8 cellular contexts compared by ENCODE assay signal in genomic region chr14:54870154-54871090, GRCh38. TPM values are rescaled to one million over a fixed set of nuclear protein-coding genes. Genes with fewer than 3 reads are reported as not detected.
A peak's percentile ranks its signal among the peaks of the same experiment; 100 is the strongest.
DNase-seq lines count a peak whose midpoint lies in the region; ATAC-seq and TF ChIP-seq lines count a peak whose summit lies in the region.
"Not testable (repeated sequence)": the region's sequence is repeated elsewhere in the genome, so short reads cannot be mapped to it uniquely, and the experiment has no call there.

No MANE protein-coding gene starts in this region.

- H3K36me3 ChIP-seq in GM23338 (ENCODE audit: insufficient read depth); brain microvascular endothelial cell (replicated peaks); right lobe of liver; rectal smooth muscle tissue (ENCODE audit: control insufficient read depth, insufficient read depth, low read length); vagina: not testable (repeated sequence)

- not testable (repeated sequence) for H3K9me3 ChIP-seq in right lobe of liver, vagina

- H3K4me3 ChIP-seq in GM23338 (peak overlapping the region; percentile 86), brain microvascular endothelial cell (ENCODE audit: low read depth, low read length) (peak overlapping the region; percentile 43), fibroblast of pulmonary artery (replicated peaks; ENCODE audit: low read depth, low read length) (peak overlapping the region; percentile 55), right lobe of liver (peak overlapping the region; percentile 26 to 46 (median 37)), rectal smooth muscle tissue (ENCODE audit: low read length) (peak overlapping the region; percentile 65), vagina (peak overlapping the region; percentile 41 to 55)

- TF ChIP-seq CTCF in GM23338 (conservative IDR thresholded peaks at IDR 0.05; ENCODE audit: low read depth in 2 of 2); brain microvascular endothelial cell (IDR thresholded peaks at IDR 0.05; ENCODE audit: low read depth, low read length, missing control alignments); fibroblast of pulmonary artery (IDR thresholded peaks at IDR 0.05; ENCODE audit: low read length, missing control alignments); right lobe of liver (IDR thresholded peaks at IDR 0.05); vagina (IDR thresholded peaks at IDR 0.05): not testable (repeated sequence)

- H3K27me3 ChIP-seq in GM23338 (ENCODE audit: insufficient read depth); brain microvascular endothelial cell (replicated peaks); right lobe of liver; rectal smooth muscle tissue (ENCODE audit: control insufficient read depth, insufficient read depth, low read length); vagina: not testable (repeated sequence)

- not testable (repeated sequence) for H3K4me1 ChIP-seq in GM23338 (ENCODE audit: insufficient read depth); right lobe of liver; rectal smooth muscle tissue (ENCODE audit: control insufficient read depth, insufficient read depth, low read length); vagina

- peaks cover 14% of the 10 kb centered on the region for H3K79me2 ChIP-seq in GM23338 (replicated peaks; ENCODE audit: insufficient read depth)

- TF ChIP-seq POLR2A in right lobe of liver (IDR thresholded peaks at IDR 0.05); vagina (IDR thresholded peaks at IDR 0.05): not testable (repeated sequence)

- H3K27me3 Mint-ChIP-seq in GM23338 (ENCODE audit: insufficient read depth, low read depth, poor library complexity): peaks cover 13% of the 10 kb centered on the region

- peaks cover 15% of the 10 kb centered on the region for H3K36me3 Mint-ChIP-seq in GM23338 (ENCODE audit: low read depth)

- in situ Hi-C loops in brain microvascular endothelial cell (cut with HindIII; ENCODE audit: low pct_ligation_motif_present, low sequenced_read_pairs): not testable (repeated sequence)

- not testable (repeated sequence) for H3F3A ChIP-seq in GM23338 (replicated peaks; ENCODE audit: low read depth)

- ATAC-seq in GM23338, right lobe of liver: not testable (repeated sequence)

- intact Hi-C loops in right lobe of liver (cut with DNase I); vagina (cut with DNase I): not testable (repeated sequence)

- H3K9ac ChIP-seq in rectal smooth muscle tissue (ENCODE audit: low read length): not testable (repeated sequence)

- peak; percentile 69 for DNase-seq in GM23338 (ENCODE audit: low spot score)
- DNase-seq in NCI-H69 (lab: John Stamatoyannopoulos, UW): peak; percentile 42
- peak; percentile 24 for DNase-seq in activated CD4-positive, alpha-beta T cell treated with anti-CD3 and anti-CD28 coated beads, Interleukin-2, amount 50 U/mL, for 1 hour
- DNase-seq in brain microvascular endothelial cell: peak; percentile 31
- DNase-seq in fibroblast of pulmonary artery (ENCODE audit: low read depth): peak; percentile 42
- not testable (repeated sequence) for DNase-seq in right lobe of liver; vagina (ENCODE audit: extremely low spot score in 2 of 2)

- H3K27ac ChIP-seq in GM23338 (ENCODE audit: low read depth) (peak overlapping the region; percentile 91), vagina (peak overlapping the region; percentile 66)
- H3K27ac ChIP-seq in brain microvascular endothelial cell; right lobe of liver; rectal smooth muscle tissue (ENCODE audit: low read depth, low read length): not testable (repeated sequence)

- WGBS in right lobe of liver (ENCODE audit: insufficient coverage, low coverage, low lambda C conversion rate, missing lambda C conversion rate): 65% methylated on average over 8 of the region's 27 CpGs

- peaks cover 31% of the 10 kb centered on the region for H3K9me3 Mint-ChIP-seq in GM23338

- not testable (repeated sequence) for H3K9me2 ChIP-seq in GM23338 (ENCODE audit: insufficient read depth)

- not testable (repeated sequence) for H4K20me1 ChIP-seq in GM23338 (replicated peaks; ENCODE audit: insufficient read depth)

- peak overlapping the region; percentile 97 for H3K27ac Mint-ChIP-seq in GM23338

- H2AFZ ChIP-seq in GM23338: peak overlapping the region; percentile 97

- peak overlapping the region; percentile 93 for H3K4me2 ChIP-seq in GM23338

- peaks cover 17% of the 10 kb centered on the region for H3K4me1 Mint-ChIP-seq in GM23338

- H3K4me3 Mint-ChIP-seq in GM23338: peak overlapping the region; percentile 81

RNA-seq across cellular contexts. Expression of gene GCH1, which starts 32.2 kb away (rescaled TPM):
- total RNA-seq in GM23338 (2014; rRNA removed; shearing (Covaris generic)): 15.0 and 22.2 TPM in 2 replicates
- polyA plus RNA-seq in GM23338 (2016; fragmentation: Nextera tagmentation; extraction: Ambion mirVana): 8.7 and 9.3 TPM in 2 replicates
- total RNA-seq in right lobe of liver: 10 to 100 TPM; 41.5 to 93.6 (median 58.1) TPM
- total RNA-seq in vagina: 22.1 TPM
